ENCODE assay signal across 2 cellular contexts in the genomic region with DNA sequence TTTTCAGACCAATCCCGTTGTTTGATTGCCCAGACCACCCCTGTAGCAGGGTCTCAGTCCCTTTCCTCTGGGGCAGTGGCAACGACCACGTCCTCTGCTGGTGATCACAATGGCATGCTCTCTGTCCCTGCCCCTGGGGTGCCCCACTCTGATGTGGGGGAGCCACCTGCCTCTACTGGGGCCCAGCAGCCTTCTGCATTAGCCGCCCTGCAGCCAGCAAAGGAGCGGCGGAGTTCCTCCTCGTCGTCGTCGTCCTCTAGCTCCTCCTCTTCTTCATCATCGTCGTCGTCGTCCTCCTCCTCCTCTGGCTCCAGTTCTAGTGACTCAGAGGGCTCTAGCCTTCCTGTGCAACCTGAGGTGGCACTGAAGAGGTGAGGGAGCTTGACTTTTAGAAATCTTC.
TF ChIP-seq lines count a peak whose summit lies in the region.

No MANE protein-coding gene starts in this region.

TF ChIP-seq in HepG2, 621 proteins besides CTCF, POLR2A, EP300 and RAD21:
- TF ChIP-seq MBD4 (IDR thresholded peaks at IDR 0.05; ENCODE audit: borderline replicate concordance, low read length) (no peak), AGO1 (IDR thresholded peaks at IDR 0.05; ENCODE audit: low read depth, low read length, poor library complexity, severe bottlenecking) (no peak), POLR2AphosphoS2 (IDR thresholded peaks at IDR 0.05; ENCODE audit: low read depth, low read length) (peak; percentile 81)

TF ChIP-seq in WTC11, 78 proteins besides CTCF, POLR2A, EP300 and RAD21:
- TF ChIP-seq, protein P1, sequence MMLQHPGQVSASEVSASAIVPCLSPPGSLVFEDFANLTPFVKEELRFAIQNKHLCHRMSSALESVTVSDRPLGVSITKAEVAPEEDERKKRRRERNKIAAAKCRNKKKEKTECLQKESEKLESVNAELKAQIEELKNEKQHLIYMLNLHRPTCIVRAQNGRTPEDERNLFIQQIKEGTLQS (CRISPR knock-in tag; conservative IDR thresholded peaks at IDR 0.05): no peak
- TF ChIP-seq, protein P2, sequence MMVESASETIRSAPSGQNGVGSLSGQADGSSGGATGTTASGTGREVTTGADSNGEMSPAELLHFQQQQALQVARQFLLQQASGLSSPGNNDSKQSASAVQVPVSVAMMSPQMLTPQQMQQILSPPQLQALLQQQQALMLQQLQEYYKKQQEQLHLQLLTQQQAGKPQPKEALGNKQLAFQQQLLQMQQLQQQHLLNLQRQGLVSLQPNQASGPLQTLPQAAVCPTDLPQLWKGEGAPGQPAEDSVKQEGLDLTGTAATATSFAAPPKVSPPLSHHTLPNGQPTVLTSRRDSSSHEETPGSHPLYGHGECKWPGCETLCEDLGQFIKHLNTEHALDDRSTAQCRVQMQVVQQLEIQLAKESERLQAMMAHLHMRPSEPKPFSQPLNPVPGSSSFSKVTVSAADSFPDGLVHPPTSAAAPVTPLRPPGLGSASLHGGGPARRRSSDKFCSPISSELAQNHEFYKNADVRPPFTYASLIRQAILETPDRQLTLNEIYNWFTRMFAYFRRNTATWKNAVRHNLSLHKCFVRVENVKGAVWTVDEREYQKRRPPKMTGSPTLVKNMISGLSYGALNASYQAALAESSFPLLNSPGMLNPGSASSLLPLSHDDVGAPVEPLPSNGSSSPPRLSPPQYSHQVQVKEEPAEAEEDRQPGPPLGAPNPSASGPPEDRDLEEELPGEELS (CRISPR knock-in tag; IDR thresholded peaks at IDR 0.05): no peak
- TF ChIP-seq MXD4 (CRISPR knock-in tag; IDR thresholded peaks at IDR 0.05; ENCODE audit: borderline replicate concordance) (no peak), NR2C2 (CRISPR knock-in tag; IDR thresholded peaks at IDR 0.05) (no peak), NR1H2 (CRISPR knock-in tag; IDR thresholded peaks at IDR 0.05) (no peak)
